In genomic region chr6:8230357-8230756, GRCh38 we compare ENCODE assay signal across 27 cellular contexts.
"Had no signal": no experiment of that assay in that cellular context is flagged by ENCODE, and none has a peak within 500 bp of the region (broad histone marks: within the 10 kb centered on the region; RNA-seq: fewer than 3 reads in every experiment).

No MANE protein-coding gene starts in this region.

- ATAC-seq: activated CD4-positive, alpha-beta T cell treated with anti-CD3 and anti-CD28 coated beads for 36 hours; activated CD4-positive, CD25-positive, alpha-beta regulatory T cell treated with anti-CD3 and anti-CD28 coated beads, Interleukin-2, amount 50 U/mL, for 24 hours; activated naive CD4-positive, alpha-beta T cell treated with anti-CD3 and anti-CD28 coated beads, Interleukin-2, amount 50 U/mL, for 72 hours; activated T-cell treated with anti-CD3 and anti-CD28 coated beads, Interleukin-2, amount 50 U/mL, for 4 hours; body of pancreas; Panc1 had no signal

- DNase-seq: activated CD4-positive, alpha-beta memory T cell treated with anti-CD3 and anti-CD28 coated beads for 36 hours; activated CD4-positive, alpha-beta T cell treated with anti-CD3 and anti-CD28 coated beads for 36 hours; activated CD4-positive, alpha-beta T cell treated with anti-CD3 and anti-CD28 coated beads, Interleukin-2, amount 10 ng/mL, durations not matched to agents 7 days and 5 days; activated CD8-positive, alpha-beta memory T cell treated with anti-CD3 and anti-CD28 coated beads, Interleukin-2, amount 50 U/mL, for 4 hours; activated gamma-delta T cell treated with Interleukin-2 at 50 U/mL for 16 hours; activated naive CD4-positive, alpha-beta T cell treated with anti-CD3 and anti-CD28 coated beads for 36 hours; activated T-cell treated with anti-CD3 and anti-CD28 coated beads for 4 hours; activated T-cell treated with anti-CD3 and anti-CD28 coated beads, Interleukin-2, amount 50 U/mL, for 4 hours; adrenal gland; body of pancreas; Karpas-422; NCI-H1105; NCI-H1417 treated with DMSO at 0.1 percent for 48 hours; NCI-H1694; NCI-H1930; NCI-H2081 treated with DMSO at 0.1 percent for 48 hours; NCI-H345; NCI-H524 treated with DMSO at 0.1 percent for 48 hours; SHP77; SJCRH30; T1000 had no signal

- H3K9me3 Mint-ChIP-seq: activated CD4-positive, alpha-beta memory T cell treated with anti-CD3 and anti-CD28 coated beads for 36 hours; activated CD4-positive, alpha-beta T cell treated with anti-CD3 and anti-CD28 coated beads, Interleukin-2, amount 10 ng/mL, durations not matched to agents 7 days and 5 days; activated naive CD4-positive, alpha-beta T cell treated with anti-CD3 and anti-CD28 coated beads for 36 hours; activated naive CD4-positive, alpha-beta T cell treated with anti-CD3 and anti-CD28 coated beads, Interleukin-2, amount 50 U/mL, for 72 hours; activated T-cell treated with anti-CD3 and anti-CD28 coated beads, Interleukin-2, amount 50 U/mL, for 4 hours; activated T-helper 1 cell treated with anti-CD3 and anti-CD28 coated beads, Interleukin-12 subunit alpha, Interleukin-12 subunit beta, Interleukin-2, Interleukin-4 antibody, amounts not matched to agents 30 ng/mL and 10 ng/mL and 1 ng/mL, durations not matched to agents 14 hours and 24 hours and 36 hours had no signal

- H3K27ac ChIP-seq: adrenal gland, body of pancreas, breast epithelium, SJCRH30, SK-N-MC had no signal

- H3K4me1 ChIP-seq: adrenal gland, body of pancreas, breast epithelium, SJCRH30 had no signal

- H3K36me3 ChIP-seq: adrenal gland, breast epithelium, SJCRH30 had no signal

- H3K4me1 Mint-ChIP-seq: activated CD4-positive, alpha-beta T cell treated with anti-CD3 and anti-CD28 coated beads for 36 hours; activated CD4-positive, alpha-beta T cell treated with anti-CD3 and anti-CD28 coated beads, Interleukin-2, amount 10 ng/mL, durations not matched to agents 7 days and 5 days had no signal

- H3K4me3 Mint-ChIP-seq: activated CD4-positive, alpha-beta memory T cell treated with anti-CD3 and anti-CD28 coated beads for 36 hours; activated CD4-positive, alpha-beta T cell treated with anti-CD3 and anti-CD28 coated beads for 36 hours; activated CD4-positive, alpha-beta T cell treated with anti-CD3 and anti-CD28 coated beads, Interleukin-2, amount 10 ng/mL, durations not matched to agents 7 days and 5 days; activated naive CD4-positive, alpha-beta T cell treated with anti-CD3 and anti-CD28 coated beads for 36 hours; activated T-cell treated with anti-CD3 and anti-CD28 coated beads, Interleukin-2, amount 50 U/mL, for 4 hours; activated T-helper 1 cell treated with anti-CD3 and anti-CD28 coated beads, Interleukin-12 subunit alpha, Interleukin-12 subunit beta, Interleukin-2, Interleukin-4 antibody, amounts not matched to agents 30 ng/mL and 10 ng/mL and 1 ng/mL, durations not matched to agents 14 hours and 24 hours and 36 hours had no signal

- H3K27me3 ChIP-seq: adrenal gland, breast epithelium, SJCRH30 had no signal

- H3K36me3 Mint-ChIP-seq: activated CD4-positive, alpha-beta memory T cell treated with anti-CD3 and anti-CD28 coated beads for 36 hours; activated naive CD4-positive, alpha-beta T cell treated with anti-CD3 and anti-CD28 coated beads, Interleukin-2, amount 50 U/mL, for 72 hours had no signal

- H3K27ac Mint-ChIP-seq: activated CD4-positive, alpha-beta memory T cell treated with anti-CD3 and anti-CD28 coated beads for 36 hours; activated CD4-positive, alpha-beta T cell treated with anti-CD3 and anti-CD28 coated beads for 36 hours; activated CD4-positive, alpha-beta T cell treated with anti-CD3 and anti-CD28 coated beads, Interleukin-2, amount 10 ng/mL, durations not matched to agents 7 days and 5 days; activated naive CD4-positive, alpha-beta T cell treated with anti-CD3 and anti-CD28 coated beads for 36 hours; activated naive CD4-positive, alpha-beta T cell treated with anti-CD3 and anti-CD28 coated beads, Interleukin-2, amount 50 U/mL, for 72 hours; activated T-helper 1 cell treated with anti-CD3 and anti-CD28 coated beads, Interleukin-12 subunit alpha, Interleukin-12 subunit beta, Interleukin-2, Interleukin-4 antibody, amounts not matched to agents 30 ng/mL and 10 ng/mL and 1 ng/mL, durations not matched to agents 14 hours and 24 hours and 36 hours had no signal

- H3K4me3 ChIP-seq: adrenal gland, body of pancreas, SJCRH30, SK-N-MC had no signal

- H3K9me3 ChIP-seq: adrenal gland, body of pancreas, breast epithelium, SJCRH30 had no signal
